ENCODE assay signal across 3 cellular contexts in the genomic region with DNA sequence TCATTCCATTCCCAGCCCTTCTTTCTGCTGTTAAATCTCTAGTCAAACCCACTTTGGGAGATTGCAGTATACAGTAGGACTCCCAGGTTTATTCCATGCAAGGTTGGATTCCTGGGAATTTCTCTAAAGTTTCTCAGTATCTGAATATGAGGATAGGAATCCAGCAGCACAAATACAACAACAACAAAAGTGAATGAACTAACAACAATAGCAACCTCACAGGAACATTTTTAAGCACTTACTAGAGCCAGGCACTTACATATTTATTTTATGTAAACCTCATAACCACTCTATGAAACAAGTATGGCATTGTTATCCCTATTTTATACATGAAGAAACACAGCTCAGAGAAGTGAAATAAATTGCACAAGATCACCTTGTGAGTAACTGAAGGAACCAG.
A peak's percentile ranks its signal among the peaks of the same experiment; 100 is the strongest.
TF ChIP-seq lines count a peak whose summit lies in the region.

No MANE protein-coding gene starts in this region.

TF ChIP-seq in A549, 52 proteins besides CTCF, POLR2A, EP300 and RAD21:
- TF ChIP-seq, protein P1, sequence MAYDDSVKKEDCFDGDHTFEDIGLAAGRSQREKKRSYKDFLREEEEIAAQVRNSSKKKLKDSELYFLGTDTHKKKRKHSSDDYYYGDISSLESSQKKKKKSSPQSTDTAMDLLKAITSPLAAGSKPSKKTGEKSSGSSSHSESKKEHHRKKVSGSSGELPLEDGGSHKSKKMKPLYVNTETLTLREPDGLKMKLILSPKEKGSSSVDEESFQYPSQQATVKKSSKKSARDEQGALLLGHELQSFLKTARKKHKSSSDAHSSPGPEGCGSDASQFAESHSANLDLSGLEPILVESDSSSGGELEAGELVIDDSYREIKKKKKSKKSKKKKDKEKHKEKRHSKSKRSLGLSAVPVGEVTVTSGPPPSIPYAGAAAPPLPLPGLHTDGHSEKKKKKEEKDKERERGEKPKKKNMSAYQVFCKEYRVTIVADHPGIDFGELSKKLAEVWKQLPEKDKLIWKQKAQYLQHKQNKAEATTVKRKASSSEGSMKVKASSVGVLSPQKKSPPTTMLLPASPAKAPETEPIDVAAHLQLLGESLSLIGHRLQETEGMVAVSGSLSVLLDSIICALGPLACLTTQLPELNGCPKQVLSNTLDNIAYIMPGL (CRISPR knock-in tag; IDR thresholded peaks at IDR 0.05; ENCODE audit: borderline replicate concordance), result no peak
- TF ChIP-seq, protein P2, sequence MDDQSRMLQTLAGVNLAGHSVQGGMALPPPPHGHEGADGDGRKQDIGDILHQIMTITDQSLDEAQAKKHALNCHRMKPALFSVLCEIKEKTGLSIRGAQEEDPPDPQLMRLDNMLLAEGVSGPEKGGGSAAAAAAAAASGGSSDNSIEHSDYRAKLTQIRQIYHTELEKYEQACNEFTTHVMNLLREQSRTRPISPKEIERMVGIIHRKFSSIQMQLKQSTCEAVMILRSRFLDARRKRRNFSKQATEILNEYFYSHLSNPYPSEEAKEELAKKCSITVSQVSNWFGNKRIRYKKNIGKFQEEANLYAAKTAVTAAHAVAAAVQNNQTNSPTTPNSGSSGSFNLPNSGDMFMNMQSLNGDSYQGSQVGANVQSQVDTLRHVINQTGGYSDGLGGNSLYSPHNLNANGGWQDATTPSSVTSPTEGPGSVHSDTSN (IDR thresholded peaks at IDR 0.05), result no peak
- TF ChIP-seq RNF2 (IDR thresholded peaks at IDR 0.05; ENCODE audit: borderline replicate concordance, low read depth), result no peak
- TF ChIP-seq SMC3 (IDR thresholded peaks at IDR 0.05), result no peak
- no peak for TF ChIP-seq GATA3 (IDR thresholded peaks at IDR 0.05; ENCODE audit: borderline replicate concordance)
- no peak for TF ChIP-seq MAZ (IDR thresholded peaks at IDR 0.05; ENCODE audit: borderline replicate concordance, low read depth, low read length)
- TF ChIP-seq, protein P3, sequence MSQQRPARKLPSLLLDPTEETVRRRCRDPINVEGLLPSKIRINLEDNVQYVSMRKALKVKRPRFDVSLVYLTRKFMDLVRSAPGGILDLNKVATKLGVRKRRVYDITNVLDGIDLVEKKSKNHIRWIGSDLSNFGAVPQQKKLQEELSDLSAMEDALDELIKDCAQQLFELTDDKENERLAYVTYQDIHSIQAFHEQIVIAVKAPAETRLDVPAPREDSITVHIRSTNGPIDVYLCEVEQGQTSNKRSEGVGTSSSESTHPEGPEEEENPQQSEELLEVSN (IDR thresholded peaks at IDR 0.05; ENCODE audit: borderline replicate concordance, low read depth), result no peak
- TF ChIP-seq JUN (IDR thresholded peaks at IDR 0.05), result no peak

TF ChIP-seq in IMR-90, 13 proteins besides CTCF, POLR2A, EP300 and RAD21:
- TF ChIP-seq CEBPB (IDR thresholded peaks at IDR 0.05; ENCODE audit: low read depth, low read length) (peak; percentile 11; the same call in 1 of the 2 replicates), NFE2L2 (IDR thresholded peaks at IDR 0.05; ENCODE audit: low read depth, low read length) (no peak), RFX5 (IDR thresholded peaks at IDR 0.05; ENCODE audit: low read depth, low read length) (no peak), MAFK (IDR thresholded peaks at IDR 0.05; ENCODE audit: low read depth, low read length) (no peak)
- TF ChIP-seq, protein P4, sequence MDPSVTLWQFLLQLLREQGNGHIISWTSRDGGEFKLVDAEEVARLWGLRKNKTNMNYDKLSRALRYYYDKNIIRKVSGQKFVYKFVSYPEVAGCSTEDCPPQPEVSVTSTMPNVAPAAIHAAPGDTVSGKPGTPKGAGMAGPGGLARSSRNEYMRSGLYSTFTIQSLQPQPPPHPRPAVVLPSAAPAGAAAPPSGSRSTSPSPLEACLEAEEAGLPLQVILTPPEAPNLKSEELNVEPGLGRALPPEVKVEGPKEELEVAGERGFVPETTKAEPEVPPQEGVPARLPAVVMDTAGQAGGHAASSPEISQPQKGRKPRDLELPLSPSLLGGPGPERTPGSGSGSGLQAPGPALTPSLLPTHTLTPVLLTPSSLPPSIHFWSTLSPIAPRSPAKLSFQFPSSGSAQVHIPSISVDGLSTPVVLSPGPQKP (IDR thresholded peaks at IDR 0.05; ENCODE audit: borderline replicate concordance, low read depth, low read length), result no peak

TF ChIP-seq in HEK293T, 16 proteins besides CTCF, POLR2A, EP300 and RAD21:
- TF ChIP-seq LEF1 (IDR thresholded peaks at IDR 0.05; ENCODE audit: borderline replicate concordance), result no peak
- TF ChIP-seq L3MBTL2 (conservative IDR thresholded peaks at IDR 0.05), result no peak
- TF ChIP-seq ZNF384 (IDR thresholded peaks at IDR 0.05), result no peak
- no peak for TF ChIP-seq FOXM1 (IDR thresholded peaks at IDR 0.05; ENCODE audit: borderline replicate concordance)
- no peak for TF ChIP-seq FOXA1 (IDR thresholded peaks at IDR 0.05)
- TF ChIP-seq NFRKB (IDR thresholded peaks at IDR 0.05), result no peak
- TF ChIP-seq BHLHE40 (IDR thresholded peaks at IDR 0.05; ENCODE audit: borderline replicate concordance), result no peak
- TF ChIP-seq CTBP1 (IDR thresholded peaks at IDR 0.05; ENCODE audit: borderline replicate concordance), result no peak
- TF ChIP-seq SP1 (IDR thresholded peaks at IDR 0.05), result no peak
- no peak for TF ChIP-seq ELF4 (IDR thresholded peaks at IDR 0.05)
- no peak for TF ChIP-seq TARDBP (IDR thresholded peaks at IDR 0.05)
- TF ChIP-seq, protein P5, sequence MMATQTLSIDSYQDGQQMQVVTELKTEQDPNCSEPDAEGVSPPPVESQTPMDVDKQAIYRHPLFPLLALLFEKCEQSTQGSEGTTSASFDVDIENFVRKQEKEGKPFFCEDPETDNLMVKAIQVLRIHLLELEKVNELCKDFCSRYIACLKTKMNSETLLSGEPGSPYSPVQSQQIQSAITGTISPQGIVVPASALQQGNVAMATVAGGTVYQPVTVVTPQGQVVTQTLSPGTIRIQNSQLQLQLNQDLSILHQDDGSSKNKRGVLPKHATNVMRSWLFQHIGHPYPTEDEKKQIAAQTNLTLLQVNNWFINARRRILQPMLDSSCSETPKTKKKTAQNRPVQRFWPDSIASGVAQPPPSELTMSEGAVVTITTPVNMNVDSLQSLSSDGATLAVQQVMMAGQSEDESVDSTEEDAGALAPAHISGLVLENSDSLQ (IDR thresholded peaks at IDR 0.05), result no peak
- no peak for TF ChIP-seq ARNT (IDR thresholded peaks at IDR 0.05)
- TF ChIP-seq FOXK2 (IDR thresholded peaks at IDR 0.05), result no peak
- TF ChIP-seq SUZ12 (IDR thresholded peaks at IDR 0.05), result no peak
- no peak for TF ChIP-seq HDGF (IDR thresholded peaks at IDR 0.05; ENCODE audit: borderline replicate concordance)
